8 cellular contexts compared by ENCODE assay signal in genomic region chr9:4297795-4298254, GRCh38. TPM values are rescaled to one million over a fixed set of nuclear protein-coding genes. Genes with fewer than 3 reads are reported as not detected.
DNase-seq lines count a peak whose midpoint lies in the region; ATAC-seq and TF ChIP-seq lines count a peak whose summit lies in the region.

No MANE protein-coding gene starts in this region.

- no peaks in the 10 kb centered on the region for H3K9me3 Mint-ChIP-seq in natural killer cell

- H3K4me1 Mint-ChIP-seq in natural killer cell: peaks cover 11 to 18% of the 10 kb centered on the region in 2 donors

- H3K27ac Mint-ChIP-seq in natural killer cell: peak overlapping the region in 1 of 2 donors; percentile 53

- no peak for TF ChIP-seq CTCF in fibroblast of the aortic adventitia (IDR thresholded peaks at IDR 0.05; ENCODE audit: insufficient read depth, low read length)
- no peak for TF ChIP-seq CTCF in natural killer cell (IDR thresholded peaks at IDR 0.05)
- no peak for TF ChIP-seq CTCF in transverse colon (IDR thresholded peaks at IDR 0.05)

- ATAC-seq in HG02759 (IDR thresholded peaks at IDR 0.05; ENCODE audit: unreplicated experiment) (peak; percentile 50), natural killer cell (peak in 2 of 3 donors; percentile 25 to 50)

- H3K36me3 Mint-ChIP-seq in natural killer cell: no peaks in the 10 kb centered on the region

- intact Hi-C loops in natural killer cell (cut with micrococcal nuclease) (no loop called here), transverse colon (cut with DNase I; ENCODE audit: low total_unique reads) (no loop called here)

- in situ Hi-C loops in transverse colon (cut with MboI; ENCODE audit: low pct_ligation_motif_present in 1 of 4, low pct_unique_long_range_greater_than_20kb in 1 of 4, low sequenced_read_pairs in 3 of 4): no loop called here

- H3K4me1 ChIP-seq in transverse colon: peaks cover 0 to 28% (median 10%) of the 10 kb centered on the region in 4 donors

- 0% methylated on average over 48 of the region's 58 CpGs; no CpG with 5 or more reads in 1 of the 2 donors for WGBS in transverse colon (ENCODE audit: low coverage in 1 of 2), 2 donors

- H3K27me3 ChIP-seq in transverse colon: no peaks in the 10 kb centered on the region

- H3K9me3 ChIP-seq in transverse colon: no peaks in the 10 kb centered on the region

- peak; percentile 72 for DNase-seq in NCI-H2196 (lab: John Stamatoyannopoulos, UW; ENCODE audit: unreplicated experiment)
- DNase-seq in NCI-H2196 treated with DMSO at 0.1 percent for 48 hours (lab: John Stamatoyannopoulos, UW; ENCODE audit: unreplicated experiment): no peak
- peak; percentile 48 for DNase-seq in NCI-H748 treated with DMSO at 0.1 percent for 48 hours (lab: John Stamatoyannopoulos, UW)
- DNase-seq in activated effector memory CD4-positive, alpha-beta T cell treated with Interleukin-2 at 50 U/mL for 16 hours: peak; percentile 16
- DNase-seq in fibroblast of the aortic adventitia (ENCODE audit: low read depth): peak; percentile 71
- DNase-seq in natural killer cell: no peak
- DNase-seq in transverse colon: peak; percentile 67

- no peak for TF ChIP-seq EP300 in transverse colon (IDR thresholded peaks at IDR 0.05; ENCODE audit: low read depth)

- peak overlapping the region; percentile 87 for H3K4me3 Mint-ChIP-seq in natural killer cell

- TF ChIP-seq POLR2A in transverse colon (IDR thresholded peaks at IDR 0.05): peak; percentile 38

- peak overlapping the region; percentile 91 to 94 (median 94) for H3K27ac ChIP-seq in transverse colon

- H3K4me3 ChIP-seq in fibroblast of the aortic adventitia (ENCODE audit: low read depth, low read length): peak overlapping the region; percentile 95
- H3K4me3 ChIP-seq in transverse colon: peak overlapping the region; percentile 45 to 85 (median 76)

- no peaks in the 10 kb centered on the region for H3K36me3 ChIP-seq in transverse colon

- peaks cover 59 to 70% of the 10 kb centered on the region in 2 donors for H3K27me3 Mint-ChIP-seq in natural killer cell (ENCODE audit: low read depth in 2 of 2)

RNA-seq across cellular contexts. Expression of gene GLIS3, which starts 2.0 kb away (rescaled TPM):
- 49.1 and 50.9 TPM in 2 replicates for total RNA-seq in fibroblast of the aortic adventitia (ENCODE audit: low replicate concordance)
- total RNA-seq in natural killer cell: under 1 TPM; 0.09 to 0.31 (median 0.30) TPM
- total RNA-seq in transverse colon: 10 to 100 TPM; 13.5 to 36.2 (median 28.8) TPM

Comparison
In these comparisons a context has a peak if more than half of its experiments do, and no peak if none do; other contexts are left out.
1. DNase-seq: peak in NCI-H2196 (single experiment), NCI-H748 treated with DMSO at 0.1 percent for 48 hours (single experiment), activated effector memory CD4-positive, alpha-beta T cell treated with Interleukin-2 at 50 U/mL for 16 hours (single experiment), fibroblast of the aortic adventitia (single experiment) and transverse colon (single experiment); none in NCI-H2196 treated with DMSO at 0.1 percent for 48 hours (single experiment) and natural killer cell (single experiment).
2. RNA of gene GLIS3, which starts 2.0 kb away (total RNA-seq): 49.1 to 50.9 TPM in fibroblast of the aortic adventitia and 13.5 to 36.2 TPM in transverse colon; 0.09 to 0.31 TPM in natural killer cell; every median in the first group is over 10 times any median in the second.